In the genomic region with DNA sequence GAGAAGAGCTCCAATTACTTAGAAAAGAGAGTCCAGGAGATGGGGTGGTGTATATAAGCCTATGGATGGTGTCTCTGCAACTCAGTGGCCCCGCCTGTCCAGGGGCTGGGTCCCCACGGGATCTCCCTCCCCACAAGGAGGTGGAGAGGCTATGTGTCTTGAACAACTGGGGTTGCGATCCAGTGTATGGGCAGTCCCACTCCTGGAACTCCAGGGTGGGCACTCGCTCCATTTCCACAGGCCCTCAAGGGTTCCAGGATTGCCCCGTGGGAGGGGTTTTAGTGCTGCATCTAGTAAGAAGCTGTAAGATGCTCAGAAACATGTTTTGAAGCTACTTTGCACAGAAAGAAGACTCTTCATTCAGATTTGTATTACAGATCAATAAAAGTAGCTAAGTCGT, we compare ENCODE assay signal across 1 cellular context.
TF ChIP-seq lines count a peak whose summit lies in the region.

No MANE protein-coding gene starts in this region.

TF ChIP-seq in endothelial cell of umbilical vein, 7 proteins besides CTCF, POLR2A, EP300 and RAD21 (continued from another document):
- TF ChIP-seq, protein P1, sequence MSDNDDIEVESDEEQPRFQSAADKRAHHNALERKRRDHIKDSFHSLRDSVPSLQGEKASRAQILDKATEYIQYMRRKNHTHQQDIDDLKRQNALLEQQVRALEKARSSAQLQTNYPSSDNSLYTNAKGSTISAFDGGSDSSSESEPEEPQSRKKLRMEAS (IDR thresholded peaks at IDR 0.05; ENCODE audit: insufficient read depth, insufficient read length), result no peak
- no peak for TF ChIP-seq EZH2 (IDR thresholded peaks at IDR 0.05; ENCODE audit: borderline replicate concordance, low read depth, low read length, severe bottlenecking)
- no peak for TF ChIP-seq GATA2 (IDR thresholded peaks at IDR 0.05; ENCODE audit: insufficient read depth, insufficient read length, low read depth, low read length)
- TF ChIP-seq JUN (IDR thresholded peaks at IDR 0.05; ENCODE audit: borderline replicate concordance, insufficient read depth, insufficient read length, low read depth), result no peak
- no peak for TF ChIP-seq POLR2AphosphoS5 (IDR thresholded peaks at IDR 0.05; ENCODE audit: insufficient read depth, low read depth, low read length)
- TF ChIP-seq MYC (IDR thresholded peaks at IDR 0.05; ENCODE audit: low read depth, low read length), result no peak
